ENCODE assay signal across 1 cellular context in genomic region chr13:27789495-27790303, GRCh38.
TF ChIP-seq lines count a peak whose summit lies in the region.

No MANE protein-coding gene starts in this region.

TF ChIP-seq in HepG2, 621 proteins besides CTCF, POLR2A, EP300 and RAD21 (continued from another document and continues in another):
- TF ChIP-seq UBTF (CRISPR knock-in tag; IDR thresholded peaks at IDR 0.05) (peak; percentile 57; the same call in 1 of the 2 replicates), ZNF512 (CRISPR knock-in tag; IDR thresholded peaks at IDR 0.05) (no peak), FIP1L1 (IDR thresholded peaks at IDR 0.05; ENCODE audit: borderline replicate concordance, insufficient read depth, low read depth, low read length) (no peak), HNRNPK (IDR thresholded peaks at IDR 0.05; ENCODE audit: low read depth, low read length, poor library complexity, severe bottlenecking) (no peak), ADNP (CRISPR knock-in tag; IDR thresholded peaks at IDR 0.05) (no peak), GPN1 (CRISPR knock-in tag; IDR thresholded peaks at IDR 0.05; ENCODE audit: borderline replicate concordance) (no peak), ZNF777 (CRISPR knock-in tag; IDR thresholded peaks at IDR 0.05) (no peak), ZNF766 (CRISPR knock-in tag; IDR thresholded peaks at IDR 0.05; ENCODE audit: borderline replicate concordance) (no peak), ZNF546 (CRISPR knock-in tag; conservative IDR thresholded peaks at IDR 0.05) (0 out of 2 replicates have a peak, but pooled peaks have one; percentile 61), SAFB2 (CRISPR knock-in tag; IDR thresholded peaks at IDR 0.05; ENCODE audit: borderline replicate concordance, low read depth) (no peak), EZH2 (conservative IDR thresholded peaks at IDR 0.05; ENCODE audit: low read depth, low read length) (0 out of 2 replicates have a peak, but pooled peaks have one; percentile 24), ZNF275 (CRISPR knock-in tag; IDR thresholded peaks at IDR 0.05; ENCODE audit: borderline replicate concordance) (no peak), YEATS2 (CRISPR knock-in tag; IDR thresholded peaks at IDR 0.05; ENCODE audit: borderline replicate concordance) (no peak), SIX1 (CRISPR knock-in tag; IDR thresholded peaks at IDR 0.05; ENCODE audit: borderline replicate concordance) (no peak), SRY (CRISPR knock-in tag; IDR thresholded peaks at IDR 0.05) (no peak), DNMT1 (CRISPR knock-in tag; IDR thresholded peaks at IDR 0.05) (no peak), PHF21A (CRISPR knock-in tag; IDR thresholded peaks at IDR 0.05) (peak; percentile 62; the same call in 1 of the 2 replicates), NR3C1 (CRISPR knock-in tag; IDR thresholded peaks at IDR 0.05) (no peak), ETV5 (CRISPR knock-in tag; IDR thresholded peaks at IDR 0.05; ENCODE audit: borderline replicate concordance) (peak; percentile 23; the same call in 1 of the 2 replicates), NCOR1 (IDR thresholded peaks at IDR 0.05; ENCODE audit: borderline replicate concordance, low read length) (peak; percentile 64; the same call in 1 of the 2 replicates), PAXIP1 (CRISPR knock-in tag; conservative IDR thresholded peaks at IDR 0.05) (peak; percentile 66), FOXP4 (CRISPR knock-in tag; IDR thresholded peaks at IDR 0.05) (no peak), FOXJ3 (CRISPR knock-in tag; IDR thresholded peaks at IDR 0.05; ENCODE audit: borderline replicate concordance) (no peak), RBAK (CRISPR knock-in tag; IDR thresholded peaks at IDR 0.05) (no peak), YEATS4 (CRISPR knock-in tag; IDR thresholded peaks at IDR 0.05; ENCODE audit: borderline replicate concordance) (no peak), HNF4A (CRISPR knock-in tag; IDR thresholded peaks at IDR 0.05) (peak; percentile 73), SP1 (IDR thresholded peaks at IDR 0.05) (no peak), SP1 (CRISPR knock-in tag; IDR thresholded peaks at IDR 0.05) (no peak), ZSCAN31 (CRISPR knock-in tag; IDR thresholded peaks at IDR 0.05; ENCODE audit: low read depth) (no peak)
- TF ChIP-seq, protein P1, sequence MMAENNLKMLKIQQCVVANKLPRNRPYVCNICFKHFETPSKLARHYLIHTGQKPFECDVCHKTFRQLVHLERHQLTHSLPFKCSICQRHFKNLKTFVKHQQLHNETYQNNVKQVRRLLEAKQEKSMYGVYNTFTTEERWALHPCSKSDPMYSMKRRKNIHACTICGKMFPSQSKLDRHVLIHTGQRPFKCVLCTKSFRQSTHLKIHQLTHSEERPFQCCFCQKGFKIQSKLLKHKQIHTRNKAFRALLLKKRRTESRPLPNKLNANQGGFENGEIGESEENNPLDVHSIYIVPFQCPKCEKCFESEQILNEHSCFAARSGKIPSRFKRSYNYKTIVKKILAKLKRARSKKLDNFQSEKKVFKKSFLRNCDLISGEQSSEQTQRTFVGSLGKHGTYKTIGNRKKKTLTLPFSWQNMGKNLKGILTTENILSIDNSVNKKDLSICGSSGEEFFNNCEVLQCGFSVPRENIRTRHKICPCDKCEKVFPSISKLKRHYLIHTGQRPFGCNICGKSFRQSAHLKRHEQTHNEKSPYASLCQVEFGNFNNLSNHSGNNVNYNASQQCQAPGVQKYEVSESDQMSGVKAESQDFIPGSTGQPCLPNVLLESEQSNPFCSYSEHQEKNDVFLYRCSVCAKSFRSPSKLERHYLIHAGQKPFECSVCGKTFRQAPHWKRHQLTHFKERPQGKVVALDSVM (CRISPR knock-in tag; IDR thresholded peaks at IDR 0.05), result peak; percentile 94
- TF ChIP-seq, protein P2, sequence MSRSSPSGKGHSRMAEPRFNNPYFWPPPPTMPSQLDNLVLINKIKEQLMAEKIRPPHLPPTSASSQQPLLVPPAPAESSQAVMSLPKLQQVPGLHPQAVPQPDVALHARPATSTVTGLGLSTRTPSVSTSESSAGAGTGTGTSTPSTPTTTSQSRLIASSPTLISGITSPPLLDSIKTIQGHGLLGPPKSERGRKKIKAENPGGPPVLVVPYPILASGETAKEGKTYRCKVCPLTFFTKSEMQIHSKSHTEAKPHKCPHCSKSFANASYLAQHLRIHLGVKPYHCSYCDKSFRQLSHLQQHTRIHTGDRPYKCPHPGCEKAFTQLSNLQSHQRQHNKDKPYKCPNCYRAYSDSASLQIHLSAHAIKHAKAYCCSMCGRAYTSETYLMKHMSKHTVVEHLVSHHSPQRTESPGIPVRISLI (CRISPR knock-in tag; IDR thresholded peaks at IDR 0.05; ENCODE audit: borderline replicate concordance), result no peak
- TF ChIP-seq, protein P3, sequence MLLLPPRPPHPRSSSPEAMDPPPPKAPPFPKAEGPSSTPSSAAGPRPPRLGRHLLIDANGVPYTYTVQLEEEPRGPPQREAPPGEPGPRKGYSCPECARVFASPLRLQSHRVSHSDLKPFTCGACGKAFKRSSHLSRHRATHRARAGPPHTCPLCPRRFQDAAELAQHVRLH (CRISPR knock-in tag; IDR thresholded peaks at IDR 0.05; ENCODE audit: borderline replicate concordance, low read depth), result no peak
- TF ChIP-seq, protein P4, sequence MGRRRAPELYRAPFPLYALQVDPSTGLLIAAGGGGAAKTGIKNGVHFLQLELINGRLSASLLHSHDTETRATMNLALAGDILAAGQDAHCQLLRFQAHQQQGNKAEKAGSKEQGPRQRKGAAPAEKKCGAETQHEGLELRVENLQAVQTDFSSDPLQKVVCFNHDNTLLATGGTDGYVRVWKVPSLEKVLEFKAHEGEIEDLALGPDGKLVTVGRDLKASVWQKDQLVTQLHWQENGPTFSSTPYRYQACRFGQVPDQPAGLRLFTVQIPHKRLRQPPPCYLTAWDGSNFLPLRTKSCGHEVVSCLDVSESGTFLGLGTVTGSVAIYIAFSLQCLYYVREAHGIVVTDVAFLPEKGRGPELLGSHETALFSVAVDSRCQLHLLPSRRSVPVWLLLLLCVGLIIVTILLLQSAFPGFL (CRISPR knock-in tag; IDR thresholded peaks at IDR 0.05), result no peak
- TF ChIP-seq, protein P5, sequence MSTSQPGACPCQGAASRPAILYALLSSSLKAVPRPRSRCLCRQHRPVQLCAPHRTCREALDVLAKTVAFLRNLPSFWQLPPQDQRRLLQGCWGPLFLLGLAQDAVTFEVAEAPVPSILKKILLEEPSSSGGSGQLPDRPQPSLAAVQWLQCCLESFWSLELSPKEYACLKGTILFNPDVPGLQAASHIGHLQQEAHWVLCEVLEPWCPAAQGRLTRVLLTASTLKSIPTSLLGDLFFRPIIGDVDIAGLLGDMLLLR (CRISPR knock-in tag; IDR thresholded peaks at IDR 0.05), result no peak
- TF ChIP-seq, protein P6, sequence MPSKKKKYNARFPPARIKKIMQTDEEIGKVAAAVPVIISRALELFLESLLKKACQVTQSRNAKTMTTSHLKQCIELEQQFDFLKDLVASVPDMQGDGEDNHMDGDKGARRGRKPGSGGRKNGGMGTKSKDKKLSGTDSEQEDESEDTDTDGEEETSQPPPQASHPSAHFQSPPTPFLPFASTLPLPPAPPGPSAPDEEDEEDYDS (CRISPR knock-in tag; IDR thresholded peaks at IDR 0.05), result no peak
- TF ChIP-seq, protein P7, sequence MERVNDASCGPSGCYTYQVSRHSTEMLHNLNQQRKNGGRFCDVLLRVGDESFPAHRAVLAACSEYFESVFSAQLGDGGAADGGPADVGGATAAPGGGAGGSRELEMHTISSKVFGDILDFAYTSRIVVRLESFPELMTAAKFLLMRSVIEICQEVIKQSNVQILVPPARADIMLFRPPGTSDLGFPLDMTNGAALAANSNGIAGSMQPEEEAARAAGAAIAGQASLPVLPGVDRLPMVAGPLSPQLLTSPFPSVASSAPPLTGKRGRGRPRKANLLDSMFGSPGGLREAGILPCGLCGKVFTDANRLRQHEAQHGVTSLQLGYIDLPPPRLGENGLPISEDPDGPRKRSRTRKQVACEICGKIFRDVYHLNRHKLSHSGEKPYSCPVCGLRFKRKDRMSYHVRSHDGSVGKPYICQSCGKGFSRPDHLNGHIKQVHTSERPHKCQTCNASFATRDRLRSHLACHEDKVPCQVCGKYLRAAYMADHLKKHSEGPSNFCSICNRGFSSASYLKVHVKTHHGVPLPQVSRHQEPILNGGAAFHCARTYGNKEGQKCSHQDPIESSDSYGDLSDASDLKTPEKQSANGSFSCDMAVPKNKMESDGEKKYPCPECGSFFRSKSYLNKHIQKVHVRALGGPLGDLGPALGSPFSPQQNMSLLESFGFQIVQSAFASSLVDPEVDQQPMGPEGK (CRISPR knock-in tag; IDR thresholded peaks at IDR 0.05), result peak; percentile 75
- TF ChIP-seq, protein P8, sequence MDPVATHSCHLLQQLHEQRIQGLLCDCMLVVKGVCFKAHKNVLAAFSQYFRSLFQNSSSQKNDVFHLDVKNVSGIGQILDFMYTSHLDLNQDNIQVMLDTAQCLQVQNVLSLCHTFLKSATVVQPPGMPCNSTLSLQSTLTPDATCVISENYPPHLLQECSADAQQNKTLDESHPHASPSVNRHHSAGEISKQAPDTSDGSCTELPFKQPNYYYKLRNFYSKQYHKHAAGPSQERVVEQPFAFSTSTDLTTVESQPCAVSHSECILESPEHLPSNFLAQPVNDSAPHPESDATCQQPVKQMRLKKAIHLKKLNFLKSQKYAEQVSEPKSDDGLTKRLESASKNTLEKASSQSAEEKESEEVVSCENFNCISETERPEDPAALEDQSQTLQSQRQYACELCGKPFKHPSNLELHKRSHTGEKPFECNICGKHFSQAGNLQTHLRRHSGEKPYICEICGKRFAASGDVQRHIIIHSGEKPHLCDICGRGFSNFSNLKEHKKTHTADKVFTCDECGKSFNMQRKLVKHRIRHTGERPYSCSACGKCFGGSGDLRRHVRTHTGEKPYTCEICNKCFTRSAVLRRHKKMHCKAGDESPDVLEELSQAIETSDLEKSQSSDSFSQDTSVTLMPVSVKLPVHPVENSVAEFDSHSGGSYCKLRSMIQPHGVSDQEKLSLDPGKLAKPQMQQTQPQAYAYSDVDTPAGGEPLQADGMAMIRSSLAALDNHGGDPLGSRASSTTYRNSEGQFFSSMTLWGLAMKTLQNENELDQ (CRISPR knock-in tag; IDR thresholded peaks at IDR 0.05; ENCODE audit: borderline replicate concordance), result no peak
